In genomic region chr1:212504171-212504803, GRCh38 we compare ENCODE assay signal across 11 cellular contexts.
"Had no signal": no experiment of that assay in that cellular context is flagged by ENCODE, and none has a peak within 500 bp of the region (broad histone marks: within the 10 kb centered on the region; RNA-seq: fewer than 3 reads in every experiment).

No MANE protein-coding gene starts in this region.

- H3K9me3 ChIP-seq: colonic mucosa, ovary had no signal

- H3K36me3 Mint-ChIP-seq: activated naive CD4-positive, alpha-beta T cell treated with anti-CD3 and anti-CD28 coated beads, Interleukin-2, amount 10 ng/mL, durations not matched to agents 7 days and 5 days had no signal

- H3K36me3 ChIP-seq: colonic mucosa, ovary had no signal

- H3K4me3 ChIP-seq: colonic mucosa, ovary had no signal

- DNase-seq: activated CD4-positive, alpha-beta T cell treated with anti-CD3 and anti-CD28 coated beads for 1 hour; activated naive CD4-positive, alpha-beta T cell treated with anti-CD3 and anti-CD28 coated beads, Interleukin-2, amount 10 ng/mL, durations not matched to agents 7 days and 5 days; activated T-cell treated with anti-CD3 and anti-CD28 coated beads, Interleukin-2, amount 50 U/mL, for 48 hours; caudate nucleus; colonic mucosa; effector memory CD4-positive, alpha-beta T cell; hippocampal formation; ovary; stimulated activated CD4-positive, alpha-beta T cell treated with anti-CD3 and anti-CD28 coated beads, Interleukin-2, amount 100 ng/mL, for 48 hours; stimulated activated CD8-positive, alpha-beta memory T cell treated with anti-CD3 and anti-CD28 coated beads, Interleukin-4, amount 100 ng/mL, for 48 hours had no signal

- H3K27ac Mint-ChIP-seq: activated naive CD4-positive, alpha-beta T cell treated with anti-CD3 and anti-CD28 coated beads, Interleukin-2, amount 10 ng/mL, durations not matched to agents 7 days and 5 days had no signal

- H3K27ac ChIP-seq: colonic mucosa, ovary had no signal

- H3K9me3 Mint-ChIP-seq: activated naive CD4-positive, alpha-beta T cell treated with anti-CD3 and anti-CD28 coated beads, Interleukin-2, amount 10 ng/mL, durations not matched to agents 7 days and 5 days had no signal

- H3K4me3 Mint-ChIP-seq: activated naive CD4-positive, alpha-beta T cell treated with anti-CD3 and anti-CD28 coated beads, Interleukin-2, amount 10 ng/mL, durations not matched to agents 7 days and 5 days; neural crest cell had no signal

- H3K27me3 ChIP-seq: colonic mucosa, ovary had no signal

- H3K4me1 ChIP-seq: colonic mucosa had no signal
